Comparison of ENCODE assay signal across 8 cellular contexts in the genomic region with DNA sequence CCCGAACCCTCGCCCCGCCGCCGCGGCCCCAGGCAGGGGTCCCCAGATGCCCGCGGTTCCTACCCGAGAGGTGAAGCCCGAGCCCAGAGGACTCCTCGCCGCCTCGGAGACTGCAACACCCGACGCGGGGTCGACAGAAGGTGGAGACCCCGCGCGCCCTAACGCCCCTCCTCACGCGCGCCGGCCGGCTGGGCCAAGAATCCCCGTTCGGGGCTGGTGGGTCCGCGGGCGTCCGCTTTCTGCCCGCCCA. TPM values are rescaled to one million over a fixed set of nuclear protein-coding genes. Genes with fewer than 3 reads are reported as not detected.
A peak's percentile ranks its signal among the peaks of the same experiment; 100 is the strongest.
DNase-seq lines count a peak whose midpoint lies in the region; ATAC-seq, FAIRE-seq and TF ChIP-seq lines count a peak whose summit lies in the region.

No MANE protein-coding gene starts in this region.

- WGBS in HepG2 (ENCODE audit: low lambda C conversion rate) = 2% methylated on average over 10 of the region's 33 CpGs

- H3K4me1 ChIP-seq in HepG2 (ENCODE audit: insufficient read depth, low read length) (peaks cover 42% of the 10 kb centered on the region), tibial artery (peaks cover 0 to 33% (median 19%) of the 10 kb centered on the region in 4 donors)

- no peak for DNase-seq in GM12865 (ENCODE audit: low read depth)
- no peak for DNase-seq in astrocyte of the spinal cord (ENCODE audit: low read depth, low spot score)
- DNase-seq in HepG2 (ENCODE audit: low spot score) = no peak
- no peak for DNase-seq in tibial artery
- DNase-seq in foreskin melanocyte = no peak
- no peak for DNase-seq in epidermal melanocyte (ENCODE audit: insufficient read length, low spot score)

- intact Hi-C loops in HepG2 (cut with micrococcal nuclease; ENCODE audit: unreplicated experiment) (no loop called here), tibial artery (cut with DNase I; ENCODE audit: low total_unique reads) (loop anchor here (2.0 kb wide), 1 partner anchor 23 kb away; the partner anchor contains the start of gene NUP85)

- no peak for TF ChIP-seq CTCF in GM12865 (IDR thresholded peaks at IDR 0.05; ENCODE audit: insufficient read depth, low read depth, low read length, missing control alignments)
- no peak for TF ChIP-seq CTCF in astrocyte of the spinal cord (IDR thresholded peaks at IDR 0.05; ENCODE audit: low read depth, low read length)
- TF ChIP-seq CTCF in HepG2 (CRISPR knock-in tag; IDR thresholded peaks at IDR 0.05) = no peak
- TF ChIP-seq CTCF in tibial artery (IDR thresholded peaks at IDR 0.05) = no peak

- no peak for TF ChIP-seq RAD21 in HepG2 (CRISPR knock-in tag; IDR thresholded peaks at IDR 0.05)

- H3K27me3 ChIP-seq in HepG2 (ENCODE audit: control insufficient read depth in 1 of 2, insufficient read depth in 2 of 2, low read length in 2 of 2) (no peaks in the 10 kb centered on the region; a peak in 1 of 5 replicates), tibial artery (no peaks in the 10 kb centered on the region)

- in situ Hi-C loops in astrocyte of the spinal cord (cut with HindIII; ENCODE audit: low sequenced_read_pairs) = no loop called here
- in situ Hi-C loops in HepG2 (cut with HindIII; ENCODE audit: extremely low pct_ligation_motif_present, low pct_unique_long_range_greater_than_20kb) = no loop called here

- peak overlapping the region; percentile 94 for H3K4me2 ChIP-seq in HepG2 (ENCODE audit: low read depth, low read length)

- TF ChIP-seq EP300 in HepG2 (IDR thresholded peaks at IDR 0.05; ENCODE audit: low read depth in 2 of 2, low read length in 2 of 2) (no peak), HepG2 (CRISPR knock-in tag; IDR thresholded peaks at IDR 0.05; ENCODE audit: borderline replicate concordance) (no peak)

- POLR2A ChIA-PET in HepG2 (lab: Yijun Ruan, JAX) = interaction anchor here (0.9 to 2.1 kb wide), 3 partner anchors 11 to 85 kb away, joined by 3 to 8 read pairs (median 5); partner anchors contain the start of gene NT5C

- no peak for TF ChIP-seq POLR2A in HepG2 (IDR thresholded peaks at IDR 0.05; ENCODE audit: insufficient read depth in 1 of 2, low read depth in 2 of 2, low read length in 2 of 2)

- H3K79me2 ChIP-seq in HepG2 (ENCODE audit: insufficient read depth, low read length) = peaks cover 50% of the 10 kb centered on the region

- H3K27ac ChIP-seq in HepG2 (ENCODE audit: extremely low read length, insufficient read depth, low read length) = peak overlapping the region; percentile 96
- H3K27ac ChIP-seq in tibial artery = peak overlapping the region; percentile 98 to 99

- H3K9me3 ChIP-seq in HepG2 (ENCODE audit: low read length) = no peaks in the 10 kb centered on the region
- no peaks in the 10 kb centered on the region for H3K9me3 ChIP-seq in tibial artery

- peak overlapping the region; percentile 95 for H3K9ac ChIP-seq in HepG2 (ENCODE audit: insufficient read depth, low read depth, low read length)

- H3K4me3 ChIP-seq in GM12865 (ENCODE audit: low read depth, low read length) (peak overlapping the region; percentile 96), astrocyte of the spinal cord (ENCODE audit: low read depth, low read length) (peak overlapping the region; percentile 98), HepG2 (replicated peaks in 1 of 3; ENCODE audit: insufficient read depth in 1 of 3, low read depth in 2 of 3, low read length in 3 of 3) (peak overlapping the region; percentile 92 to 98 (median 96)), tibial artery (peak overlapping the region; percentile 99 to 100)

- ATAC-seq in HG03095 (IDR thresholded peaks at IDR 0.05; ENCODE audit: unreplicated experiment) (peak; percentile 19), HepG2 (peak; percentile 28; the same call in 2 of the 3 replicates), HG03520 (IDR thresholded peaks at IDR 0.05; ENCODE audit: unreplicated experiment) (no peak)

- no peak overlapping the region for H2AFZ ChIP-seq in HepG2 (ENCODE audit: low read length)

- no peak for FAIRE-seq in HepG2 (lab: Jason Lieb, UNC)

- H3K36me3 ChIP-seq in HepG2 (replicated peaks in 1 of 2; ENCODE audit: control insufficient read depth in 1 of 2, insufficient read depth in 2 of 2, low read length in 2 of 2) = peaks cover 10 to 25% of the 10 kb centered on the region in 2 experiments; a peak in 4 of 5 replicates
- peaks cover 6 to 28% (median 15%) of the 10 kb centered on the region in 3 donors for H3K36me3 ChIP-seq in tibial artery

- H4K20me1 ChIP-seq in HepG2 (ENCODE audit: insufficient read depth, low read length) = peaks cover 15% of the 10 kb centered on the region

- CTCF ChIA-PET in HepG2 (lab: Yijun Ruan, JAX; ENCODE audit: low intra/inter-chr PET ratio, low total read pairs) = no interaction called here

- no TSS peak for BruUV-seq in HepG2 (replicated peaks; lab: Mats Ljungman, UMichigan)

RNA-seq across cellular contexts. Expression of gene SUMO2, which starts 0.5 kb away (rescaled TPM):
- 553 and 842 TPM in 2 replicates for total RNA-seq in HepG2 (2016; rRNA removed; fragmentation: Illumina TruSeq; extraction: Trizol)
- total RNA-seq in HepG2 (2016; cell fraction: cytosol; rRNA removed; fragmentation: Illumina TruSeq; extraction: Trizol; ENCODE audit: low read depth) = 162 and 178 TPM in 2 replicates
- 553 and 885 TPM in 2 replicates for total RNA-seq in HepG2 (2016; cell fraction: insoluble cytoplasmic fraction; rRNA removed; fragmentation: Illumina TruSeq; extraction: Trizol)
- total RNA-seq in HepG2 (2016; cell fraction: membrane; rRNA removed; fragmentation: Illumina TruSeq; extraction: Trizol) = 469 and 483 TPM in 2 replicates
- total RNA-seq in HepG2 (2016; cell fraction: nucleus; rRNA removed; fragmentation: Illumina TruSeq; extraction: Trizol) = 195 and 213 TPM in 2 replicates
- 252 and 337 TPM in 2 replicates for polyA plus RNA-seq in HepG2 (2011; rRNA removed)
- polyA plus RNA-seq in HepG2 (2011; cell fraction: cytosol; rRNA removed) = 69.8 and 103 TPM in 2 replicates
- 25.8 and 30.1 TPM in 2 replicates for polyA plus RNA-seq in HepG2 (2011; cell fraction: nucleus; rRNA removed)
- polyA plus RNA-seq in HepG2 (2012) = 289 and 643 TPM in 2 replicates
- polyA plus RNA-seq in HepG2 (2016; cell fraction: cytosol; fragmentation: Illumina TruSeq; extraction: Trizol; ENCODE audit: low read depth) = 377 and 391 TPM in 2 replicates
- 1,249 and 1,398 TPM in 2 replicates for polyA plus RNA-seq in HepG2 (2016; cell fraction: insoluble cytoplasmic fraction; fragmentation: Illumina TruSeq; extraction: Trizol; ENCODE audit: low read depth)
- 612 and 621 TPM in 2 replicates for polyA plus RNA-seq in HepG2 (2016; cell fraction: membrane; fragmentation: Illumina TruSeq; extraction: Trizol; ENCODE audit: low read depth)
- polyA plus RNA-seq in HepG2 (2016; cell fraction: nucleus; fragmentation: Illumina TruSeq; extraction: Trizol; ENCODE audit: insufficient read depth, low read depth) = 448 and 485 TPM in 2 replicates
- 78.7 and 95.4 TPM in 2 replicates for polyA minus RNA-seq in HepG2 (2011; rRNA and poly(A)+ RNA removed; ENCODE audit: low replicate concordance)
- polyA minus RNA-seq in HepG2 (2011; cell fraction: cytosol; rRNA and poly(A)+ RNA removed) = 255 and 261 TPM in 2 replicates
- 42.5 and 63.9 TPM in 2 replicates for polyA minus RNA-seq in HepG2 (2011; cell fraction: nucleus; rRNA and poly(A)+ RNA removed)

RNA-seq across cellular contexts. Expression of gene NUP85, which starts 23.2 kb away (rescaled TPM):
- 122 and 124 TPM in 2 replicates for total RNA-seq in HepG2 (2016; rRNA removed; fragmentation: Illumina TruSeq; extraction: Trizol)
- 32.8 and 35.7 TPM in 2 replicates for total RNA-seq in HepG2 (2016; cell fraction: cytosol; rRNA removed; fragmentation: Illumina TruSeq; extraction: Trizol; ENCODE audit: low read depth)
- 119 and 122 TPM in 2 replicates for total RNA-seq in HepG2 (2016; cell fraction: insoluble cytoplasmic fraction; rRNA removed; fragmentation: Illumina TruSeq; extraction: Trizol)
- total RNA-seq in HepG2 (2016; cell fraction: membrane; rRNA removed; fragmentation: Illumina TruSeq; extraction: Trizol) = 28.2 and 37.8 TPM in 2 replicates
- total RNA-seq in HepG2 (2016; cell fraction: nucleus; rRNA removed; fragmentation: Illumina TruSeq; extraction: Trizol) = 112 and 113 TPM in 2 replicates
- polyA plus RNA-seq in HepG2 (2011; rRNA removed) = 79.4 and 89.1 TPM in 2 replicates
- 64.8 and 78.3 TPM in 2 replicates for polyA plus RNA-seq in HepG2 (2011; cell fraction: cytosol; rRNA removed)
- 303 and 416 TPM in 2 replicates for polyA plus RNA-seq in HepG2 (2011; cell fraction: nucleus; rRNA removed)
- 34.4 and 62.5 TPM in 2 replicates for polyA plus RNA-seq in HepG2 (2012)
- 17.2 and 18.1 TPM in 2 replicates for polyA plus RNA-seq in HepG2 (2016; cell fraction: cytosol; fragmentation: Illumina TruSeq; extraction: Trizol; ENCODE audit: low read depth)
- polyA plus RNA-seq in HepG2 (2016; cell fraction: insoluble cytoplasmic fraction; fragmentation: Illumina TruSeq; extraction: Trizol; ENCODE audit: low read depth) = 81.2 and 85.9 TPM in 2 replicates
- 16.9 and 17.7 TPM in 2 replicates for polyA plus RNA-seq in HepG2 (2016; cell fraction: membrane; fragmentation: Illumina TruSeq; extraction: Trizol; ENCODE audit: low read depth)
- polyA plus RNA-seq in HepG2 (2016; cell fraction: nucleus; fragmentation: Illumina TruSeq; extraction: Trizol; ENCODE audit: insufficient read depth, low read depth) = 226 and 250 TPM in 2 replicates
- polyA minus RNA-seq in HepG2 (2011; rRNA and poly(A)+ RNA removed; ENCODE audit: low replicate concordance) = 91.6 and 267 TPM in 2 replicates
- 23.6 and 24.5 TPM in 2 replicates for polyA minus RNA-seq in HepG2 (2011; cell fraction: cytosol; rRNA and poly(A)+ RNA removed)
- polyA minus RNA-seq in HepG2 (2011; cell fraction: nucleus; rRNA and poly(A)+ RNA removed) = 69.2 and 70.3 TPM in 2 replicates

RNA-seq across cellular contexts. Expression of gene JPT1, which starts 27.9 kb away (rescaled TPM):
- total RNA-seq in HepG2 (2016; rRNA removed; fragmentation: Illumina TruSeq; extraction: Trizol) = 237 and 256 TPM in 2 replicates
- 86.3 and 92.6 TPM in 2 replicates for total RNA-seq in HepG2 (2016; cell fraction: cytosol; rRNA removed; fragmentation: Illumina TruSeq; extraction: Trizol; ENCODE audit: low read depth)
- total RNA-seq in HepG2 (2016; cell fraction: insoluble cytoplasmic fraction; rRNA removed; fragmentation: Illumina TruSeq; extraction: Trizol) = 209 and 270 TPM in 2 replicates
- total RNA-seq in HepG2 (2016; cell fraction: membrane; rRNA removed; fragmentation: Illumina TruSeq; extraction: Trizol) = 67.0 and 88.4 TPM in 2 replicates
- 98.2 and 106 TPM in 2 replicates for total RNA-seq in HepG2 (2016; cell fraction: nucleus; rRNA removed; fragmentation: Illumina TruSeq; extraction: Trizol)
- 32.1 and 43.3 TPM in 2 replicates for polyA plus RNA-seq in HepG2 (2011; rRNA removed)
- 92.3 and 100 TPM in 2 replicates for polyA plus RNA-seq in HepG2 (2011; cell fraction: cytosol; rRNA removed)
- 38.5 and 41.1 TPM in 2 replicates for polyA plus RNA-seq in HepG2 (2011; cell fraction: nucleus; rRNA removed)
- polyA plus RNA-seq in HepG2 (2012) = 103 and 127 TPM in 2 replicates
- polyA plus RNA-seq in HepG2 (2016; cell fraction: cytosol; fragmentation: Illumina TruSeq; extraction: Trizol; ENCODE audit: low read depth) = 83.0 and 101 TPM in 2 replicates
- 221 and 271 TPM in 2 replicates for polyA plus RNA-seq in HepG2 (2016; cell fraction: insoluble cytoplasmic fraction; fragmentation: Illumina TruSeq; extraction: Trizol; ENCODE audit: low read depth)
- polyA plus RNA-seq in HepG2 (2016; cell fraction: membrane; fragmentation: Illumina TruSeq; extraction: Trizol; ENCODE audit: low read depth) = 58.3 and 84.5 TPM in 2 replicates
- 169 and 181 TPM in 2 replicates for polyA plus RNA-seq in HepG2 (2016; cell fraction: nucleus; fragmentation: Illumina TruSeq; extraction: Trizol; ENCODE audit: insufficient read depth, low read depth)
- polyA minus RNA-seq in HepG2 (2011; rRNA and poly(A)+ RNA removed; ENCODE audit: low replicate concordance) = 28.4 and 46.4 TPM in 2 replicates
- polyA minus RNA-seq in HepG2 (2011; cell fraction: cytosol; rRNA and poly(A)+ RNA removed) = 50.6 and 65.7 TPM in 2 replicates
- polyA minus RNA-seq in HepG2 (2011; cell fraction: nucleus; rRNA and poly(A)+ RNA removed) = 30.4 and 32.2 TPM in 2 replicates

RNA-seq across cellular contexts. Expression of gene NT5C, which starts 50.7 kb away (rescaled TPM):
- 31.4 and 48.6 TPM in 2 replicates for total RNA-seq in HepG2 (2016; rRNA removed; fragmentation: Illumina TruSeq; extraction: Trizol)
- total RNA-seq in HepG2 (2016; cell fraction: cytosol; rRNA removed; fragmentation: Illumina TruSeq; extraction: Trizol; ENCODE audit: low read depth) = 21.9 and 22.5 TPM in 2 replicates
- total RNA-seq in HepG2 (2016; cell fraction: insoluble cytoplasmic fraction; rRNA removed; fragmentation: Illumina TruSeq; extraction: Trizol) = 34.5 and 55.6 TPM in 2 replicates
- 26.2 and 30.0 TPM in 2 replicates for total RNA-seq in HepG2 (2016; cell fraction: membrane; rRNA removed; fragmentation: Illumina TruSeq; extraction: Trizol)
- 41.8 and 49.7 TPM in 2 replicates for total RNA-seq in HepG2 (2016; cell fraction: nucleus; rRNA removed; fragmentation: Illumina TruSeq; extraction: Trizol)
- 42.8 and 42.9 TPM in 2 replicates for polyA plus RNA-seq in HepG2 (2011; rRNA removed)
- 24.5 and 47.2 TPM in 2 replicates for polyA plus RNA-seq in HepG2 (2011; cell fraction: cytosol; rRNA removed)
- polyA plus RNA-seq in HepG2 (2011; cell fraction: nucleus; rRNA removed) = 143 and 153 TPM in 2 replicates
- polyA plus RNA-seq in HepG2 (2012) = 22.5 and 24.0 TPM in 2 replicates
- polyA plus RNA-seq in HepG2 (2016; cell fraction: cytosol; fragmentation: Illumina TruSeq; extraction: Trizol; ENCODE audit: low read depth) = 20.3 and 23.1 TPM in 2 replicates
- 30.7 and 32.5 TPM in 2 replicates for polyA plus RNA-seq in HepG2 (2016; cell fraction: insoluble cytoplasmic fraction; fragmentation: Illumina TruSeq; extraction: Trizol; ENCODE audit: low read depth)
- 20.1 and 23.2 TPM in 2 replicates for polyA plus RNA-seq in HepG2 (2016; cell fraction: membrane; fragmentation: Illumina TruSeq; extraction: Trizol; ENCODE audit: low read depth)
- 95.9 and 100 TPM in 2 replicates for polyA plus RNA-seq in HepG2 (2016; cell fraction: nucleus; fragmentation: Illumina TruSeq; extraction: Trizol; ENCODE audit: insufficient read depth, low read depth)
- polyA minus RNA-seq in HepG2 (2011; rRNA and poly(A)+ RNA removed; ENCODE audit: low replicate concordance) = 14.0 and 27.7 TPM in 2 replicates
- polyA minus RNA-seq in HepG2 (2011; cell fraction: cytosol; rRNA and poly(A)+ RNA removed) = 5.2 and 5.9 TPM in 2 replicates
- 21.5 and 23.6 TPM in 2 replicates for polyA minus RNA-seq in HepG2 (2011; cell fraction: nucleus; rRNA and poly(A)+ RNA removed)
